Comparison of ENCODE assay signal across 8 cellular contexts in the genomic region with DNA sequence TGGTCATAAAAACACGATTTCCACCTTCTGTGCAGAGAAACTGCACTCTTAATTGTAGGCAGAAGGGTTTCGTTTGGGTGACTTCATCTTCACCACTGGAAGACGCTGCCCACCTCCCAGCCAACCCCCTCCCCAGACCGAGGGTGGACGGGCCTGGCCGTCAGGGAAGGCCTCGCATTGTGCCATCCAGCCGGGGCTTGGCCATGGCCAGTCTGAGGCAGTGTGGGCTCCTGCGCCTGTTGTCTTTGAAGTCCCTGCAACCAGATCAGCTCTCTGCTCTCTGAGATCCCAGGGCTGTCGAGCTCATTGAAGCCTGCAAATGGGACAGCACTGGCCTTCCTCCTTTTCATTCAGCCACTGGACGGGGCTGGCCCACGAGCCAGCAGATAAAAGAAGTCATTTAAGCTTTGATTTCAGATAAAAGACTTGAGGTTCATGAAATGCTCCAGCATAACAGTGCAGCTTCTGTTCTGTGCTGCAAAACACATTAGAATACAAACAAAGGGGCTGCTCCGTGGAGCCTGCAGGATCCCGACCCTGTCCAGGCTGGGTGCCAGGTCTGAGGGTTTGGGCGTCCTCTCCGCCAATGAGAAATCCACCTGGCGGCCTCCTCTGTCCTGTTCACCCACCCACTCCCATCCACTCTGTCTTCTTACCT.
A peak's percentile ranks its signal among the peaks of the same experiment; 100 is the strongest.
DNase-seq lines count a peak whose midpoint lies in the region; ATAC-seq and TF ChIP-seq lines count a peak whose summit lies in the region.
"Had no signal": no experiment of that assay in that cellular context is flagged by ENCODE, and none has a peak within 500 bp of the region (broad histone marks: within the 10 kb centered on the region; RNA-seq: fewer than 3 reads in every experiment).

No MANE protein-coding gene starts in this region.

- peaks cover 7% of the 10 kb centered on the region for H3K4me1 ChIP-seq in testis
- no peaks in the 10 kb centered on the region for H3K4me1 ChIP-seq in foreskin keratinocyte

- peak; percentile 78 for DNase-seq in DMS79 treated with DMSO at 0.1 percent for 48 hours (lab: John Stamatoyannopoulos, UW)
- DNase-seq in NCI-H1092 treated with DMSO at 0.1 percent for 48 hours (lab: John Stamatoyannopoulos, UW): peak; percentile 60
- DNase-seq in cerebellar cortex (ENCODE audit: low spot score): peak; percentile 49
- DNase-seq in testis: no peak
- DNase-seq in foreskin keratinocyte: no peak
- DNase-seq: EL had no signal

- ATAC-seq in foreskin keratinocyte: no peak
- no peak for ATAC-seq in GM18511 (IDR thresholded peaks at IDR 0.05; ENCODE audit: unreplicated experiment)

- TF ChIP-seq RAD21 in neural cell (conservative IDR thresholded peaks at IDR 0.05): no peak

- H3K79me2 ChIP-seq in neural cell (replicated peaks; ENCODE audit: insufficient read depth, low read length): no peaks in the 10 kb centered on the region

- TF ChIP-seq CTCF in neural cell (IDR thresholded peaks at IDR 0.05; ENCODE audit: poor library complexity, severe bottlenecking): no peak
- TF ChIP-seq CTCF in testis (IDR thresholded peaks at IDR 0.05): no peak
- TF ChIP-seq CTCF in foreskin keratinocyte (conservative IDR thresholded peaks at IDR 0.05): no peak

- TF ChIP-seq EP300 in neural cell (conservative IDR thresholded peaks at IDR 0.05; ENCODE audit: poor library complexity, severe bottlenecking): no peak

- no peaks in the 10 kb centered on the region for H4K20me1 ChIP-seq in neural cell (ENCODE audit: insufficient read depth)

- H3K9me3 ChIP-seq in neural cell (ENCODE audit: low read length) (no peaks in the 10 kb centered on the region), testis (no peaks in the 10 kb centered on the region)

- peak overlapping the region; percentile 40 for H2AFZ ChIP-seq in neural cell (ENCODE audit: low read depth, low read length)

- 67 to 73% methylated on average over 16 to 17 of the region's 17 CpGs for WGBS in testis, 2 donors

- H3K27ac ChIP-seq in neural cell (ENCODE audit: low read length): no peak overlapping the region
- peak overlapping the region in 1 of 2 donors; percentile 34 for H3K27ac ChIP-seq in testis
- H3K27ac ChIP-seq in foreskin keratinocyte: no peak overlapping the region

- H3K9ac ChIP-seq in neural cell (ENCODE audit: low read length): peak overlapping the region; percentile 4

- H3K4me2 ChIP-seq in neural cell (ENCODE audit: low read length): no peak overlapping the region

- intact Hi-C loops in testis (cut with DNase I; ENCODE audit: low total_unique reads): no loop called here

- no peaks in the 10 kb centered on the region for H3F3A ChIP-seq in neural cell (ENCODE audit: insufficient read depth, low read length, poor library complexity, severe bottlenecking)

- no peaks in the 10 kb centered on the region for H3K36me3 ChIP-seq in neural cell (ENCODE audit: insufficient read depth, low read length)
- no peaks in the 10 kb centered on the region for H3K36me3 ChIP-seq in testis (ENCODE audit: low read depth, missing control alignments)

- H3K27me3 ChIP-seq in neural cell (ENCODE audit: insufficient read depth, low read depth, low read length) (no peaks in the 10 kb centered on the region), testis (no peaks in the 10 kb centered on the region), foreskin keratinocyte (no peaks in the 10 kb centered on the region)

- no peak for TF ChIP-seq POLR2A in testis (IDR thresholded peaks at IDR 0.05)

- no peaks in the 10 kb centered on the region for H3K9me2 ChIP-seq in neural cell (ENCODE audit: insufficient read depth, low read length)

- H3K4me3 ChIP-seq in neural cell (ENCODE audit: low read length) (no peak overlapping the region), testis (no peak overlapping the region)

TF ChIP-seq in neural cell, 6 proteins besides CTCF, POLR2A, EP300 and RAD21:
- TF ChIP-seq SMC3 (conservative IDR thresholded peaks at IDR 0.05; ENCODE audit: poor library complexity) (no peak), EZH2 (IDR thresholded peaks at IDR 0.05; ENCODE audit: borderline replicate concordance, insufficient read depth, low read length, poor library complexity, severe bottlenecking) (no peak), POLR2AphosphoS5 (IDR thresholded peaks at IDR 0.05) (no peak), MXI1 (conservative IDR thresholded peaks at IDR 0.05; ENCODE audit: poor library complexity, severe bottlenecking) (no peak), TAF1 (IDR thresholded peaks at IDR 0.05; ENCODE audit: low read depth) (no peak)
- TF ChIP-seq, protein P1, sequence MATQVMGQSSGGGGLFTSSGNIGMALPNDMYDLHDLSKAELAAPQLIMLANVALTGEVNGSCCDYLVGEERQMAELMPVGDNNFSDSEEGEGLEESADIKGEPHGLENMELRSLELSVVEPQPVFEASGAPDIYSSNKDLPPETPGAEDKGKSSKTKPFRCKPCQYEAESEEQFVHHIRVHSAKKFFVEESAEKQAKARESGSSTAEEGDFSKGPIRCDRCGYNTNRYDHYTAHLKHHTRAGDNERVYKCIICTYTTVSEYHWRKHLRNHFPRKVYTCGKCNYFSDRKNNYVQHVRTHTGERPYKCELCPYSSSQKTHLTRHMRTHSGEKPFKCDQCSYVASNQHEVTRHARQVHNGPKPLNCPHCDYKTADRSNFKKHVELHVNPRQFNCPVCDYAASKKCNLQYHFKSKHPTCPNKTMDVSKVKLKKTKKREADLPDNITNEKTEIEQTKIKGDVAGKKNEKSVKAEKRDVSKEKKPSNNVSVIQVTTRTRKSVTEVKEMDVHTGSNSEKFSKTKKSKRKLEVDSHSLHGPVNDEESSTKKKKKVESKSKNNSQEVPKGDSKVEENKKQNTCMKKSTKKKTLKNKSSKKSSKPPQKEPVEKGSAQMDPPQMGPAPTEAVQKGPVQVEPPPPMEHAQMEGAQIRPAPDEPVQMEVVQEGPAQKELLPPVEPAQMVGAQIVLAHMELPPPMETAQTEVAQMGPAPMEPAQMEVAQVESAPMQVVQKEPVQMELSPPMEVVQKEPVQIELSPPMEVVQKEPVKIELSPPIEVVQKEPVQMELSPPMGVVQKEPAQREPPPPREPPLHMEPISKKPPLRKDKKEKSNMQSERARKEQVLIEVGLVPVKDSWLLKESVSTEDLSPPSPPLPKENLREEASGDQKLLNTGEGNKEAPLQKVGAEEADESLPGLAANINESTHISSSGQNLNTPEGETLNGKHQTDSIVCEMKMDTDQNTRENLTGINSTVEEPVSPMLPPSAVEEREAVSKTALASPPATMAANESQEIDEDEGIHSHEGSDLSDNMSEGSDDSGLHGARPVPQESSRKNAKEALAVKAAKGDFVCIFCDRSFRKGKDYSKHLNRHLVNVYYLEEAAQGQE (IDR thresholded peaks at IDR 0.05; ENCODE audit: borderline replicate concordance): no peak

Comparison
In these comparisons a context has a peak if more than half of its experiments do, and no peak if none do; other contexts are left out.
1. DNase-seq: peak in DMS79 treated with DMSO at 0.1 percent for 48 hours (single experiment), NCI-H1092 treated with DMSO at 0.1 percent for 48 hours (single experiment) and cerebellar cortex (single experiment); none in testis (single experiment) and foreskin keratinocyte (0 of 2).